In genomic region chr5:138178516-138179276, GRCh38 we compare ENCODE assay signal across 8 cellular contexts. TPM values are rescaled to one million over a fixed set of nuclear protein-coding genes. Genes with fewer than 3 reads are reported as not detected.
A peak's percentile ranks its signal among the peaks of the same experiment; 100 is the strongest.
DNase-seq lines count a peak whose midpoint lies in the region; ATAC-seq and TF ChIP-seq lines count a peak whose summit lies in the region.

A gene with protein sequence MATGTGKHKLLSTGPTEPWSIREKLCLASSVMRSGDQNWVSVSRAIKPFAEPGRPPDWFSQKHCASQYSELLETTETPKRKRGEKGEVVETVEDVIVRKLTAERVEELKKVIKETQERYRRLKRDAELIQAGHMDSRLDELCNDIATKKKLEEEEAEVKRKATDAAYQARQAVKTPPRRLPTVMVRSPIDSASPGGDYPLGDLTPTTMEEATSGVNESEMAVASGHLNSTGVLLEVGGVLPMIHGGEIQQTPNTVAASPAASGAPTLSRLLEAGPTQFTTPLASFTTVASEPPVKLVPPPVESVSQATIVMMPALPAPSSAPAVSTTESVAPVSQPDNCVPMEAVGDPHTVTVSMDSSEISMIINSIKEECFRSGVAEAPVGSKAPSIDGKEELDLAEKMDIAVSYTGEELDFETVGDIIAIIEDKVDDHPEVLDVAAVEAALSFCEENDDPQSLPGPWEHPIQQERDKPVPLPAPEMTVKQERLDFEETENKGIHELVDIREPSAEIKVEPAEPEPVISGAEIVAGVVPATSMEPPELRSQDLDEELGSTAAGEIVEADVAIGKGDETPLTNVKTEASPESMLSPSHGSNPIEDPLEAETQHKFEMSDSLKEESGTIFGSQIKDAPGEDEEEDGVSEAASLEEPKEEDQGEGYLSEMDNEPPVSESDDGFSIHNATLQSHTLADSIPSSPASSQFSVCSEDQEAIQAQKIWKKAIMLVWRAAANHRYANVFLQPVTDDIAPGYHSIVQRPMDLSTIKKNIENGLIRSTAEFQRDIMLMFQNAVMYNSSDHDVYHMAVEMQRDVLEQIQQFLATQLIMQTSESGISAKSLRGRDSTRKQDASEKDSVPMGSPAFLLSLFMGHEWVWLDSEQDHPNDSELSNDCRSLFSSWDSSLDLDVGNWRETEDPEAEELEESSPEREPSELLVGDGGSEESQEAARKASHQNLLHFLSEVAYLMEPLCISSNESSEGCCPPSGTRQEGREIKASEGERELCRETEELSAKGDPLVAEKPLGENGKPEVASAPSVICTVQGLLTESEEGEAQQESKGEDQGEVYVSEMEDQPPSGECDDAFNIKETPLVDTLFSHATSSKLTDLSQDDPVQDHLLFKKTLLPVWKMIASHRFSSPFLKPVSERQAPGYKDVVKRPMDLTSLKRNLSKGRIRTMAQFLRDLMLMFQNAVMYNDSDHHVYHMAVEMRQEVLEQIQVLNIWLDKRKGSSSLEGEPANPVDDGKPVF (minus strand): TSS chr5:138178630. CDS start chr5:138178614, 16 bp downstream.
TSS of gene KIF20A (plus strand) at chr5:138179112. CDS start at chr5:138179681, 569 bp downstream.

- H3K4me1 ChIP-seq in CD8-positive, alpha-beta T cell (ENCODE audit: insufficient read depth, low read length) = peaks cover 15% of the 10 kb centered on the region
- H3K4me1 ChIP-seq in ectodermal cell (ENCODE audit: control insufficient read depth, insufficient read depth, low read length) = no peaks in the 10 kb centered on the region

- intact Hi-C loops in CD8-positive, alpha-beta T cell (cut with DNase I, micrococcal nuclease) = loop anchor here (1.0 to 2.0 kb wide), 8 partner anchors 35 to 424 kb away; partner anchors contain the start of genes CDC23 (in 2 of the 2), CDC25C (in 2 of the 2), ETF1 (in 1 of the 2) and HNRNPA0 (in 1 of the 2)
- intact Hi-C loops in lower leg skin (cut with DNase I; ENCODE audit: low total_unique reads) = no loop called here

- H3K9me3 ChIP-seq in CD8-positive, alpha-beta T cell (ENCODE audit: low read length) = no peaks in the 10 kb centered on the region
- no peaks in the 10 kb centered on the region for H3K9me3 ChIP-seq in ectodermal cell (ENCODE audit: control insufficient read depth, low read length)

- ATAC-seq in CD8-positive, alpha-beta T cell = peak; percentile 88
- ATAC-seq in GM19455 (IDR thresholded peaks at IDR 0.05; ENCODE audit: unreplicated experiment) = peak; percentile 80

- H3K27ac ChIP-seq in CD8-positive, alpha-beta T cell (ENCODE audit: low read depth, low read length) = peak within 1 kb of the TSS; percentile 42
- peak within 1 kb of the TSS; percentile 93 for H3K27ac ChIP-seq in ectodermal cell (ENCODE audit: insufficient read depth, low read depth, low read length, poor library complexity, severe bottlenecking)

- 0% methylated on average over 41 of the region's 41 CpGs for WGBS in ectodermal cell, 2 experiments
- 1% methylated on average over 41 of the region's 41 CpGs for WGBS in lower leg skin, 2 donors

- H3K4me1 Mint-ChIP-seq in CD8-positive, alpha-beta T cell (ENCODE audit: low read depth) = peaks cover 10% of the 10 kb centered on the region

- peak; percentile 74 to 93 (median 87) for DNase-seq in CD8-positive, alpha-beta T cell
- DNase-seq in HK-2 (ENCODE audit: unreplicated experiment) (peak; percentile 90), NCI-H82 treated with DMSO at 0.1 percent for 48 hours (lab: John Stamatoyannopoulos, UW; ENCODE audit: unreplicated experiment) (peak; percentile 96), lower leg skin (ENCODE audit: low spot score in 2 of 2) (peak; percentile 98 to 99)
- peak; percentile 92 to 96 for DNase-seq in activated CD4-positive, alpha-beta T cell treated with anti-CD3 and anti-CD28 coated beads, Interleukin-2, amount 50 U/mL, for 48 hours
- peak; percentile 82 to 91 for DNase-seq in stimulated activated CD4-positive, alpha-beta T cell treated with anti-CD3 and anti-CD28 coated beads, Interleukin-4, amount 100 ng/mL, for 48 hours (ENCODE audit: low read depth in 2 of 2)

- TF ChIP-seq POLR2A in lower leg skin (IDR thresholded peaks at IDR 0.05) = no peak

- no peaks in the 10 kb centered on the region for H3K27me3 ChIP-seq in CD8-positive, alpha-beta T cell (ENCODE audit: insufficient read depth, low read length)
- H3K27me3 ChIP-seq in ectodermal cell (ENCODE audit: control insufficient read depth, insufficient read depth, low read length, poor library complexity, severe bottlenecking) = no peaks in the 10 kb centered on the region

- CTCF ChIA-PET in CD8-positive, alpha-beta T cell (lab: Charles Lee) = interaction anchor here (0.5 to 2.6 kb wide), 8 partner anchors 29 to 325 kb away, joined by 3 to 7 read pairs (median 4); partner anchors contain the start of genes CDC25C and KDM3B

- no peaks in the 10 kb centered on the region for H3K27me3 Mint-ChIP-seq in CD8-positive, alpha-beta T cell (ENCODE audit: low read depth)

- H3K36me3 Mint-ChIP-seq in CD8-positive, alpha-beta T cell = peaks cover 18% of the 10 kb centered on the region

- TF ChIP-seq CTCF in CD8-positive, alpha-beta T cell (IDR thresholded peaks at IDR 0.05) = no peak
- TF ChIP-seq CTCF in lower leg skin (IDR thresholded peaks at IDR 0.05) = no peak

- H3K27ac Mint-ChIP-seq in CD8-positive, alpha-beta T cell = no peak within 1 kb of the TSS

- H3K4me3 ChIP-seq in CD8-positive, alpha-beta T cell (ENCODE audit: low read depth, low read length) = peak within 1 kb of the TSS; percentile 67
- H3K4me3 ChIP-seq in ectodermal cell (ENCODE audit: insufficient read depth, low read depth, low read length) = peak within 1 kb of the TSS; percentile 96
- peak within 1 kb of the TSS; percentile 59 for H3K4me3 ChIP-seq in lower leg skin (ENCODE audit: low read depth, poor library complexity, severe bottlenecking)

- peak within 1 kb of the TSS; percentile 46 for H3K4me3 Mint-ChIP-seq in CD8-positive, alpha-beta T cell

- no peaks in the 10 kb centered on the region for H3K9me3 Mint-ChIP-seq in CD8-positive, alpha-beta T cell

- H3K36me3 ChIP-seq in CD8-positive, alpha-beta T cell (ENCODE audit: insufficient read depth, low read length) = no peaks in the 10 kb centered on the region
- peaks cover 33% of the 10 kb centered on the region for H3K36me3 ChIP-seq in ectodermal cell (ENCODE audit: control insufficient read depth, insufficient read depth, low read length)

- POLR2A ChIA-PET in CD8-positive, alpha-beta T cell (lab: Charles Lee) = interaction anchor here (0.7 to 2.5 kb wide), 4 partner anchors 159 to 1176 kb away, joined by 3 to 12 read pairs (median 7); partner anchors contain the start of genes FAM53C, HNRNPA0 and KDM3B

RNA-seq across cellular contexts. Expression of the first gene that starts in this region (rescaled TPM):
- total RNA-seq in CD8-positive, alpha-beta T cell = 10 to 100 TPM; 13.0 to 15.0 TPM
- polyA plus RNA-seq in ectodermal cell (2013, experiment 1 of 4) = 128 TPM
- 127 TPM for polyA plus RNA-seq in ectodermal cell (2013, experiment 2 of 4)
- 94.9 TPM for polyA plus RNA-seq in ectodermal cell (2013, experiment 3 of 4)
- 101 TPM for polyA plus RNA-seq in ectodermal cell (2013, experiment 4 of 4)
- total RNA-seq in lower leg skin = 10 to 100 TPM; 19.5 to 42.8 (median 31.0) TPM

RNA-seq across cellular contexts. Expression of gene KIF20A, which starts in this region (rescaled TPM):
- total RNA-seq in CD8-positive, alpha-beta T cell = under 1 TPM in 1 of 2 experiments, not detected in 1; 0.19 TPM
- polyA plus RNA-seq in ectodermal cell (2013, experiment 1 of 4) = 78.0 TPM
- 66.6 TPM for polyA plus RNA-seq in ectodermal cell (2013, experiment 2 of 4)
- 85.7 TPM for polyA plus RNA-seq in ectodermal cell (2013, experiment 3 of 4)
- 82.4 TPM for polyA plus RNA-seq in ectodermal cell (2013, experiment 4 of 4)
- total RNA-seq in lower leg skin = 1 to 10 TPM; 1.3 to 3.2 (median 2.3) TPM

Comparison
In these comparisons a context has a peak if more than half of its experiments do, and no peak if none do; other contexts are left out.
1. Peak in every context shown above with its lines: DNase-seq, ATAC-seq, H3K4me3 ChIP-seq and H3K27ac ChIP-seq.